8 cellular contexts compared by ENCODE assay signal in the genomic region with DNA sequence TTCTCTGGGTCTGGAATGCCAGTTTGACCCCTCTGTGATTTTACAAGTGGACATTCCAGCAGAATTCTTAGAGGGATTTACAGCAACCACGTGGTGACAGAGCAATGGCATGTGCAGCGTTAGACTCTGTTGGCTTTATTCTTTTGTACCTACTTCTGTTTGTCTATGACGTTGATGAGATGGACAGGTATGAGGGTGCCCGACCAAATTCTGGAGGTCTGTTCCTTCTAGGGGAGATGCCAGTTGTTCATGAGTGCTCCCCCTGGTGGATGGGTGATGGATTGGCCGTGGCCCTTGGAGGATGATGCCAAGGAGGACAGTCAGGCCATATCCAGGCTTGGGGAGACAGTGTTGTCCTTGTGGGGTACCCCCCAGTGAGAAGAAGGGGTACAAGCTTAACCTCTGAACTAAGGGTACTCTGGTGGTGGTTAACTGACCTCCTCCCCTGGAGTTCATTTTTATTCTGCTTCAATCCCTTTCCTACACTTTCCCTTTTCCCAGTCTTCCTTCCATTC.
A peak's percentile ranks its signal among the peaks of the same experiment; 100 is the strongest.
DNase-seq lines count a peak whose midpoint lies in the region; ATAC-seq, FAIRE-seq and TF ChIP-seq lines count a peak whose summit lies in the region.

No MANE protein-coding gene starts in this region.

- 48 to 55% methylated on average over 5 of the region's 5 CpGs for WGBS in pancreas, 2 donors

- no peak overlapping the region for H3K4me3 ChIP-seq in pancreas

- peaks cover 6% of the 10 kb centered on the region for H3K36me3 Mint-ChIP-seq in Calu3 (ENCODE audit: insufficient read depth, unreplicated experiment)
- peaks cover 49% of the 10 kb centered on the region for H3K36me3 Mint-ChIP-seq in activated CD4-positive, alpha-beta T cell treated with anti-CD3 and anti-CD28 coated beads for 36 hours (ENCODE audit: low read depth)

- POLR2A ChIA-PET in activated CD4-positive, alpha-beta T cell treated with anti-CD3 and anti-CD28 coated beads for 36 hours (lab: Charles Lee): no interaction called here

- no TSS peak for BruUV-seq in Calu3 (replicated peaks; lab: Mats Ljungman, UMichigan)

- H3K4me1 Mint-ChIP-seq in Calu3 (ENCODE audit: low read depth, unreplicated experiment): peaks cover 17% of the 10 kb centered on the region
- H3K4me1 Mint-ChIP-seq in activated CD4-positive, alpha-beta T cell treated with anti-CD3 and anti-CD28 coated beads for 36 hours: peaks cover 52% of the 10 kb centered on the region

- no peak overlapping the region for H3K27ac ChIP-seq in pancreas

- peak; percentile 72 for ATAC-seq in activated CD4-positive, alpha-beta T cell treated with anti-CD3 and anti-CD28 coated beads for 36 hours
- ATAC-seq in pancreas (peak in 3 of 4 donors; percentile 61 to 79 (median 76)), HG03039 (IDR thresholded peaks at IDR 0.05; ENCODE audit: unreplicated experiment) (no peak), HG02840 (IDR thresholded peaks at IDR 0.05; ENCODE audit: low FRiP score, unreplicated experiment) (no peak)

- no peak overlapping the region for H3K4me3 Mint-ChIP-seq in Calu3 (ENCODE audit: low read depth, unreplicated experiment)
- H3K4me3 Mint-ChIP-seq in activated CD4-positive, alpha-beta T cell treated with anti-CD3 and anti-CD28 coated beads for 36 hours: no peak overlapping the region

- no peaks in the 10 kb centered on the region for H3K27me3 Mint-ChIP-seq in Calu3 (ENCODE audit: unreplicated experiment)
- H3K27me3 Mint-ChIP-seq in activated CD4-positive, alpha-beta T cell treated with anti-CD3 and anti-CD28 coated beads for 36 hours: no peaks in the 10 kb centered on the region

- no peaks in the 10 kb centered on the region for H3K4me1 ChIP-seq in pancreas

- DNase-seq in Calu3 (peak; percentile 49), HUDEP-2 (lab: John Stamatoyannopoulos, UW; ENCODE audit: unreplicated experiment in 76 of 76) (peak in 53 of 76 experiments; percentile 14 to 76 (median 43)), dermis blood vessel endothelial cell (peak; percentile 59), pancreas (peak in 4 of 6 donors; percentile 16 to 66 (median 42)), NCI-H187 (lab: John Stamatoyannopoulos, UW) (no peak)
- peak; percentile 67 for DNase-seq in activated CD4-positive, alpha-beta T cell treated with anti-CD3 and anti-CD28 coated beads for 36 hours

- H3K9me3 Mint-ChIP-seq in Calu3 (ENCODE audit: low read depth, unreplicated experiment): no peaks in the 10 kb centered on the region
- no peaks in the 10 kb centered on the region for H3K9me3 Mint-ChIP-seq in activated CD4-positive, alpha-beta T cell treated with anti-CD3 and anti-CD28 coated beads for 36 hours (ENCODE audit: low read depth)

- no peaks in the 10 kb centered on the region for H3K9me3 ChIP-seq in pancreas

- H3K27ac Mint-ChIP-seq in Calu3 (ENCODE audit: unreplicated experiment): no peak overlapping the region
- H3K27ac Mint-ChIP-seq in activated CD4-positive, alpha-beta T cell treated with anti-CD3 and anti-CD28 coated beads for 36 hours: no peak overlapping the region

- CTCF ChIA-PET in Calu3 (lab: Charles Lee): no interaction called here
- CTCF ChIA-PET in activated CD4-positive, alpha-beta T cell treated with anti-CD3 and anti-CD28 coated beads for 36 hours (lab: Charles Lee): interaction anchor here (0.7 to 2.5 kb wide), 5 partner anchors 10 to 1343 kb away, joined by 3 to 8 read pairs (median 4); no protein-coding TSS in a partner anchor

- intact Hi-C loops in Calu3 (cut with micrococcal nuclease; ENCODE audit: unreplicated experiment) (no loop called here), pancreas (cut with DNase I) (no loop called here)
- intact Hi-C loops in activated CD4-positive, alpha-beta T cell treated with anti-CD3 and anti-CD28 coated beads for 36 hours (cut with DNase I, micrococcal nuclease): no loop called here

- no peaks in the 10 kb centered on the region for H3K27me3 ChIP-seq in pancreas

- no peak for FAIRE-seq in pancreas (lab: Jason Lieb, UNC)

- TF ChIP-seq CTCF in Calu3 (IDR thresholded peaks at IDR 0.05; ENCODE audit: unreplicated experiment) (peak; percentile 30), pancreas (IDR thresholded peaks at IDR 0.05) (peak in 3 of 4 donors; percentile 26 to 60 (median 39))

- no peaks in the 10 kb centered on the region for H3K36me3 ChIP-seq in pancreas

Comparison
In these comparisons a context has a peak if more than half of its experiments do, and no peak if none do; other contexts are left out.
1. DNase-seq: peak in Calu3 (single experiment), HUDEP-2 (53 of 76), activated CD4-positive, alpha-beta T cell treated with anti-CD3 and anti-CD28 coated beads for 36 hours (single experiment), dermis blood vessel endothelial cell (single experiment) and pancreas (4 of 6); none in NCI-H187 (0 of 2).
2. ATAC-seq: peak in activated CD4-positive, alpha-beta T cell treated with anti-CD3 and anti-CD28 coated beads for 36 hours (single experiment) and pancreas (3 of 4); none in HG03039 (single experiment) and HG02840 (single experiment).